ENCODE assay signal across 10 cellular contexts in genomic region chr22:45159652-45160462, GRCh38. TPM values are rescaled to one million over a fixed set of nuclear protein-coding genes. Genes with fewer than 3 reads are reported as not detected.
A peak's percentile ranks its signal among the peaks of the same experiment; 100 is the strongest.
DNase-seq lines count a peak whose midpoint lies in the region; ATAC-seq and TF ChIP-seq lines count a peak whose summit lies in the region.
"Had no signal": no experiment of that assay in that cellular context is flagged by ENCODE, and none has a peak within 500 bp of the region (broad histone marks: within the 10 kb centered on the region; RNA-seq: fewer than 3 reads in every experiment).

No MANE protein-coding gene starts in this region.

- in situ Hi-C loops in GM23248 (cut with MboI), result no loop called here

- peak overlapping the region; percentile 78; the same call in 1 of the 2 replicates for H3K9ac ChIP-seq in GM23248
- H3K9ac ChIP-seq in skeletal muscle satellite cell (ENCODE audit: low read depth, low read length), result no peak overlapping the region

- no peaks in the 10 kb centered on the region for H4K20me1 ChIP-seq in GM23248 (ENCODE audit: insufficient read depth)

- ATAC-seq in HG02981 (IDR thresholded peaks at IDR 0.05; ENCODE audit: unreplicated experiment) (no peak), HG03135 (IDR thresholded peaks at IDR 0.05; ENCODE audit: unreplicated experiment) (no peak)
- ATAC-seq: heart left ventricle had no signal

- H3K4me2 ChIP-seq in GM23248 (ENCODE audit: unreplicated experiment), result peak overlapping the region; percentile 76
- peak overlapping the region; percentile 37 for H3K4me2 ChIP-seq in skeletal muscle satellite cell (ENCODE audit: low read length)

- CTCF ChIA-PET in RWPE1 (lab: Yijun Ruan, JAX), result interaction anchor here (0.6 to 0.7 kb wide), 2 partner anchors 29 to 393 kb away, joined by 3 read pairs; no protein-coding TSS in a partner anchor

- WGBS in GM23248 (ENCODE audit: low coverage in 1 of 2, low lambda C conversion rate in 2 of 2, missing lambda C conversion rate in 2 of 2), 2 experiments, result 60 to 65% methylated on average over 5 of the region's 5 CpGs

- DNase-seq in GM23248 (peak; percentile 27), RWPE1 (ENCODE audit: low spot score) (no peak), fibroblast of pulmonary artery (ENCODE audit: low read depth) (peak; percentile 58)
- no peak for DNase-seq in stimulated activated CD4-positive, alpha-beta T cell treated with anti-CD3 and anti-CD28 coated beads, Interleukin-4, amount 100 ng/mL, for 1 hour
- no peak for DNase-seq in activated naive CD4-positive, alpha-beta T cell treated with Interleukin-2 at 50 U/mL for 16 hours
- DNase-seq: activated CD8-positive, alpha-beta memory T cell treated with anti-CD3 and anti-CD28 coated beads for 24 hours had no signal

- H3K4me1 ChIP-seq in GM23248 (ENCODE audit: insufficient read depth), result peaks cover 32% of the 10 kb centered on the region
- H3K4me1 ChIP-seq in skeletal muscle satellite cell (ENCODE audit: control insufficient read depth, insufficient read depth, low read length), result peaks cover 40% of the 10 kb centered on the region

- H3K9me3 ChIP-seq in GM23248 (ENCODE audit: low read depth) (no peaks in the 10 kb centered on the region), skeletal muscle satellite cell (replicated peaks; ENCODE audit: low read length) (no peaks in the 10 kb centered on the region)
- H3K9me3 ChIP-seq: heart left ventricle had no signal

- H3K4me3 ChIP-seq in GM23248 (no peak overlapping the region), fibroblast of pulmonary artery (replicated peaks; ENCODE audit: low read depth, low read length) (no peak overlapping the region), skeletal muscle satellite cell (ENCODE audit: low read length) (no peak overlapping the region)
- H3K4me3 ChIP-seq: heart left ventricle had no signal

- peaks cover 44% of the 10 kb centered on the region for H3F3A ChIP-seq in GM23248 (ENCODE audit: insufficient read depth)

- H3K27me3 ChIP-seq in GM23248 (replicated peaks; ENCODE audit: insufficient read depth) (no peaks in the 10 kb centered on the region), skeletal muscle satellite cell (ENCODE audit: control insufficient read depth, insufficient read depth, low read length) (no peaks in the 10 kb centered on the region)
- H3K27me3 ChIP-seq: heart left ventricle had no signal

- TF ChIP-seq CTCF in RWPE1 (conservative IDR thresholded peaks at IDR 0.05; ENCODE audit: low read depth) (no peak), fibroblast of pulmonary artery (IDR thresholded peaks at IDR 0.05; ENCODE audit: low read length, missing control alignments) (peak; percentile 31)

- H3K36me3 ChIP-seq in GM23248 (ENCODE audit: low read depth) (0 out of 2 replicates have a peak, but pooled peaks cover 5% of the 10 kb centered on the region), skeletal muscle satellite cell (ENCODE audit: insufficient read depth, low read length) (peaks cover 16% of the 10 kb centered on the region)

- H2AFZ ChIP-seq in GM23248, result no peak overlapping the region

- POLR2A ChIA-PET in RWPE1 (lab: Yijun Ruan, JAX; ENCODE audit: low non-redundant PET), result no interaction called here

- peaks cover 56% of the 10 kb centered on the region for H3K79me2 ChIP-seq in GM23248 (ENCODE audit: insufficient read depth)

- peak overlapping the region; percentile 92 for H3K27ac ChIP-seq in GM23248
- peak overlapping the region; percentile 76; the same call in 1 of the 2 replicates for H3K27ac ChIP-seq in RWPE1

- no peaks in the 10 kb centered on the region for H3K9me2 ChIP-seq in GM23248 (ENCODE audit: insufficient read depth)

RNA-seq across cellular contexts. Expression of gene NUP50, which starts 3.9 kb away (rescaled TPM):
- 30.8 and 91.7 TPM in 2 replicates for total RNA-seq in GM23248 (2014; rRNA removed; shearing (Covaris generic))
- 21.1 and 22.3 TPM in 2 replicates for polyA plus RNA-seq in GM23248 (2016; fragmentation: Nextera tagmentation; extraction: Ambion mirVana)
- 44.3 and 64.1 TPM in 2 replicates for total RNA-seq in skeletal muscle satellite cell (2012; rRNA removed)

Comparison
In these comparisons a context has a peak if more than half of its experiments do, and no peak if none do; other contexts are left out.
1. DNase-seq: peak in GM23248 (single experiment) and fibroblast of pulmonary artery (single experiment); none in RWPE1 (single experiment), stimulated activated CD4-positive, alpha-beta T cell treated with anti-CD3 and anti-CD28 coated beads, Interleukin-4, amount 100 ng/mL, for 1 hour (single experiment) and activated naive CD4-positive, alpha-beta T cell treated with Interleukin-2 at 50 U/mL for 16 hours (single experiment).